14 cellular contexts compared by ENCODE assay signal in genomic region chr18:62590799-62591640, GRCh38.
DNase-seq lines count a peak whose midpoint lies in the region; ATAC-seq and TF ChIP-seq lines count a peak whose summit lies in the region.
"Had no signal": no experiment of that assay in that cellular context is flagged by ENCODE, and none has a peak within 500 bp of the region (broad histone marks: within the 10 kb centered on the region; RNA-seq: fewer than 3 reads in every experiment).

No MANE protein-coding gene starts in this region.

- H3K36me3 Mint-ChIP-seq in activated CD8-positive, alpha-beta memory T cell treated with anti-CD3 and anti-CD28 coated beads, Interleukin-2, amount 10 ng/mL, durations not matched to agents 7 days and 5 days, result peaks cover 11% of the 10 kb centered on the region

- intact Hi-C loops in Right ventricle myocardium superior (cut with DNase I), result no loop called here
- intact Hi-C loops in cardiac septum (cut with DNase I), result no loop called here
- intact Hi-C loops in left ventricle myocardium superior (cut with micrococcal nuclease), result loop anchor here (5.0 kb wide), 1 partner anchor 391 kb away; no protein-coding TSS in a partner anchor
- intact Hi-C loops in upper lobe of right lung (cut with DNase I), result no loop called here
- intact Hi-C loops in transverse colon (cut with DNase I; ENCODE audit: low total_unique reads), result no loop called here

- H3K27ac Mint-ChIP-seq in activated CD8-positive, alpha-beta memory T cell treated with anti-CD3 and anti-CD28 coated beads, Interleukin-2, amount 10 ng/mL, durations not matched to agents 7 days and 5 days, result no peak overlapping the region
- H3K27ac Mint-ChIP-seq: H9 had no signal

- peaks cover 10% of the 10 kb centered on the region for H3K27me3 ChIP-seq in upper lobe of right lung
- peaks cover 9% of the 10 kb centered on the region for H3K27me3 ChIP-seq in transverse colon

- WGBS in transverse colon (ENCODE audit: low coverage in 1 of 2), 2 donors, result 54 to 59% methylated on average over 4 to 16 of the region's 16 CpGs

- peaks cover 4% of the 10 kb centered on the region for H3K9me3 Mint-ChIP-seq in activated CD8-positive, alpha-beta memory T cell treated with anti-CD3 and anti-CD28 coated beads, Interleukin-2, amount 10 ng/mL, durations not matched to agents 7 days and 5 days (ENCODE audit: low read depth)

- H3K4me1 Mint-ChIP-seq in activated CD8-positive, alpha-beta memory T cell treated with anti-CD3 and anti-CD28 coated beads, Interleukin-2, amount 10 ng/mL, durations not matched to agents 7 days and 5 days, result peaks cover 23% of the 10 kb centered on the region

- no peaks in the 10 kb centered on the region for H3K36me3 ChIP-seq in upper lobe of right lung
- H3K36me3 ChIP-seq in transverse colon, result no peaks in the 10 kb centered on the region

- ATAC-seq in Right ventricle myocardium superior (ENCODE audit: poor library complexity) (peak; percentile 63), left ventricle myocardium superior (peak; percentile 74), upper lobe of right lung (peak; percentile 13)
- no peak for ATAC-seq in activated CD8-positive, alpha-beta memory T cell treated with anti-CD3 and anti-CD28 coated beads, Interleukin-2, amount 10 ng/mL, durations not matched to agents 7 days and 5 days

- no peak overlapping the region for H3K4me3 Mint-ChIP-seq in activated CD8-positive, alpha-beta memory T cell treated with anti-CD3 and anti-CD28 coated beads, Interleukin-2, amount 10 ng/mL, durations not matched to agents 7 days and 5 days
- H3K4me3 Mint-ChIP-seq: H9 had no signal

- H3K27me3 Mint-ChIP-seq in activated CD8-positive, alpha-beta memory T cell treated with anti-CD3 and anti-CD28 coated beads, Interleukin-2, amount 10 ng/mL, durations not matched to agents 7 days and 5 days, result peaks cover 17% of the 10 kb centered on the region

- H3K4me1 ChIP-seq in upper lobe of right lung (peaks cover 8% of the 10 kb centered on the region), transverse colon (peaks cover under 1 to 8% (median 2%) of the 10 kb centered on the region in 4 donors)

- in situ Hi-C loops in transverse colon (cut with MboI; ENCODE audit: low pct_ligation_motif_present in 1 of 4, low pct_unique_long_range_greater_than_20kb in 1 of 4, low sequenced_read_pairs in 3 of 4), result loop anchor here in 1 of 4 donors (25.0 kb wide), 2 partner anchors 154 to 396 kb away; no protein-coding TSS in a partner anchor

- H3K4me3 ChIP-seq in upper lobe of right lung (no peak overlapping the region), transverse colon (no peak overlapping the region)

- TF ChIP-seq EP300 in transverse colon (IDR thresholded peaks at IDR 0.05; ENCODE audit: low read depth), result no peak

- CTCF ChIA-PET in activated CD8-positive, alpha-beta memory T cell treated with anti-CD3 and anti-CD28 coated beads, Interleukin-2, amount 10 ng/mL, durations not matched to agents 7 days and 5 days (lab: Charles Lee), result interaction anchor here (1.2 kb wide), 1 partner anchor 367 kb away, joined by 3 read pairs; no protein-coding TSS in a partner anchor

- no peaks in the 10 kb centered on the region for H3K9me3 ChIP-seq in upper lobe of right lung
- H3K9me3 ChIP-seq in transverse colon, result no peaks in the 10 kb centered on the region
- H3K9me3 ChIP-seq: SK-N-SH had no signal

- TF ChIP-seq CTCF in upper lobe of right lung (IDR thresholded peaks at IDR 0.05) (no peak), transverse colon (IDR thresholded peaks at IDR 0.05) (no peak)

- DNase-seq in Right ventricle myocardium superior (no peak), cardiac septum (ENCODE audit: low spot score) (no peak), left ventricle myocardium superior (no peak), upper lobe of right lung (no peak), transverse colon (no peak)
- DNase-seq in activated CD8-positive, alpha-beta memory T cell treated with anti-CD3 and anti-CD28 coated beads, Interleukin-2, amount 10 ng/mL, durations not matched to agents 7 days and 5 days, result peak; percentile 25
- no peak for DNase-seq in activated CD4-positive, alpha-beta T cell treated with anti-CD3 and anti-CD28 coated beads for 48 hours
- DNase-seq: C1 segment of cervical spinal cord, H9, NCI-H146, NCI-H446 treated with DMSO at 0.1 percent for 48 hours, SHP77, SK-N-SH had no signal

- H3K27ac ChIP-seq in upper lobe of right lung (no peak overlapping the region), transverse colon (no peak overlapping the region)
- H3K27ac ChIP-seq: KMS-11 had no signal

- TF ChIP-seq POLR2A in transverse colon (IDR thresholded peaks at IDR 0.05), result no peak
